Comparison of ENCODE assay signal across 8 cellular contexts in genomic region chr1:234851450-234852438, GRCh38.
DNase-seq lines count a peak whose midpoint lies in the region; ATAC-seq, FAIRE-seq and TF ChIP-seq lines count a peak whose summit lies in the region.

No MANE protein-coding gene starts in this region.

- no peaks in the 10 kb centered on the region for H3K4me1 Mint-ChIP-seq in immature natural killer cell

- H3K4me1 ChIP-seq in right cardiac atrium (ENCODE audit: control insufficient read depth, insufficient read depth, low read length) = peaks cover 2% of the 10 kb centered on the region

- ATAC-seq in HG02798 (IDR thresholded peaks at IDR 0.05; ENCODE audit: poor library complexity, unreplicated experiment) (peak; percentile 38), right cardiac atrium (peak; percentile 52 to 88), HG03196 (IDR thresholded peaks at IDR 0.05; ENCODE audit: unreplicated experiment) (no peak)

- DNase-seq in GM12892 (ENCODE audit: insufficient read length) (no peak), SIG-M5 (lab: John Stamatoyannopoulos, UW) (peak; percentile 79), right cardiac atrium (peak in 2 of 3 donors; percentile 45 to 60), GM03348 (ENCODE audit: low spot score) (no peak), immature natural killer cell (no peak)
- DNase-seq in activated T-cell treated with anti-CD3 and anti-CD28 coated beads, Interleukin-2, amount 50 U/mL, for 48 hours = no peak

- H3K36me3 Mint-ChIP-seq in immature natural killer cell = no peaks in the 10 kb centered on the region

- H3K27ac ChIP-seq in right cardiac atrium (ENCODE audit: low read length) = no peak overlapping the region

- no peaks in the 10 kb centered on the region for H3K27me3 ChIP-seq in right cardiac atrium (ENCODE audit: control insufficient read depth, insufficient read depth)

- H3K9me3 Mint-ChIP-seq in immature natural killer cell = no peaks in the 10 kb centered on the region

- peak; percentile 86 for FAIRE-seq in GM12892 (lab: Jason Lieb, UNC)

- no peaks in the 10 kb centered on the region for H3K9me3 ChIP-seq in right cardiac atrium (ENCODE audit: control insufficient read depth, low read length)

- H3K4me3 ChIP-seq in right cardiac atrium (ENCODE audit: low read length) = no peak overlapping the region

- intact Hi-C loops in right cardiac atrium (cut with DNase I) = no loop called here

- TF ChIP-seq POLR2A in GM12892 (IDR thresholded peaks at IDR 0.05; ENCODE audit: low read depth, low read length) = no peak

- 67% methylated on average over 9 of the region's 9 CpGs for WGBS in right cardiac atrium

- H3K4me3 Mint-ChIP-seq in immature natural killer cell = no peak overlapping the region

- peaks cover 2 to 9% (median 4%) of the 10 kb centered on the region in 3 donors for H3K27me3 Mint-ChIP-seq in immature natural killer cell (ENCODE audit: low read depth in 3 of 3)

- H3K27ac Mint-ChIP-seq in immature natural killer cell = no peak overlapping the region

Comparison
In these comparisons a context has a peak if more than half of its experiments do, and no peak if none do; other contexts are left out.
1. DNase-seq: peak in SIG-M5 (single experiment) and right cardiac atrium (2 of 3); none in GM12892 (single experiment), GM03348 (single experiment), activated T-cell treated with anti-CD3 and anti-CD28 coated beads, Interleukin-2, amount 50 U/mL, for 48 hours (0 of 2) and immature natural killer cell (0 of 3).